ENCODE assay signal across 19 cellular contexts in the genomic region with DNA sequence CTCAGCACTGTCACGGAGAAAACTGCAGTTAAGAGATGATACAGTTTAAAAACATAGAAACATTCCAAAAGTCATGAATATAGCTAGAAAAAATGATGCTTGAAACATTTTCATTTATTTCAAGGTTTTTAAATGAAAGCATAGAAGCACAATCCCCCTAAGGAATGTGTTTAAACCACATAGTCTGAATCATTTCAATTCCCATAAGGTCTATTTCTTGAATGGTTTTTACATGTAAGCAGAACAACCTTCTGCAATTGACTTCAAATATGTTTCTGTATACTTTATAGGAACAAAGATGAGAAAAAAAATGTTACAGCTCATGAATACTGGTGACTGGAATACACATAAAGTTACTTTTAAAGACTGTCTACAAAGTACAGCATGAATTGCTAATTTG.
DNase-seq lines count a peak whose midpoint lies in the region; FAIRE-seq and TF ChIP-seq lines count a peak whose summit lies in the region.
"Had no signal": no experiment of that assay in that cellular context is flagged by ENCODE, and none has a peak within 500 bp of the region (broad histone marks: within the 10 kb centered on the region; RNA-seq: fewer than 3 reads in every experiment).

No MANE protein-coding gene starts in this region.

- H3K4me3 ChIP-seq in HUES48 (ENCODE audit: low read depth, low read length) (no peak overlapping the region), fibroblast of lung (replicated peaks in 1 of 4; ENCODE audit: control extremely low read depth in 1 of 4, insufficient read depth in 1 of 4, low read depth in 3 of 4, low read length in 4 of 4) (no peak overlapping the region), smooth muscle cell (no peak overlapping the region), ovary (no peak overlapping the region), Caco-2 (ENCODE audit: low read depth, low read length) (no peak overlapping the region)

- TF ChIP-seq POLR2A in ovary (IDR thresholded peaks at IDR 0.05), result no peak
- no peak for TF ChIP-seq POLR2A in GM12891 (IDR thresholded peaks at IDR 0.05; ENCODE audit: low read depth, low read length)

- peak; percentile 4 for DNase-seq in amniotic epithelial cell (ENCODE audit: low read depth)
- DNase-seq in fibroblast of lung (ENCODE audit: low read depth in 2 of 2), result peak; percentile 25 to 74
- DNase-seq in smooth muscle cell (lab: John Stamatoyannopoulos, UW; ENCODE audit: unreplicated experiment), result no peak
- DNase-seq in ovary, result no peak
- DNase-seq in activated CD8-positive, alpha-beta memory T cell treated with anti-CD3 and anti-CD28 coated beads, Interleukin-2, amount 50 U/mL, for 48 hours, result no peak
- no peak for DNase-seq in GM12891 (ENCODE audit: insufficient read length, low spot score)
- no peak for DNase-seq in Caco-2
- DNase-seq: ACHN; Calu3; CD4-positive, CD25-positive, alpha-beta regulatory T cell; DMS53; NCI-H1417; NCI-H1930; NCI-H446; NK-92 treated with Interleukin-12 subunit alpha and Interleukin-12 subunit beta, amount 100 ng/mL, for 24 hours; RPMI8226; SIG-M5 had no signal

- H3K4me1 ChIP-seq in HUES48 (ENCODE audit: control insufficient read depth, insufficient read depth, low read length) (no peaks in the 10 kb centered on the region), fibroblast of lung (ENCODE audit: control insufficient read depth, extremely low read depth, insufficient read depth, low read length) (no peaks in the 10 kb centered on the region), smooth muscle cell (ENCODE audit: low read depth) (no peaks in the 10 kb centered on the region), ovary (ENCODE audit: insufficient read depth) (no peaks in the 10 kb centered on the region), Caco-2 (no peaks in the 10 kb centered on the region)

- H3K79me2 ChIP-seq in fibroblast of lung (ENCODE audit: control insufficient read depth, insufficient read depth, low read length) (no peaks in the 10 kb centered on the region), smooth muscle cell (ENCODE audit: low read depth) (no peaks in the 10 kb centered on the region)

- H3K9ac ChIP-seq in HUES48 (ENCODE audit: low read depth, low read length), result no peak overlapping the region
- H3K9ac ChIP-seq in fibroblast of lung (ENCODE audit: insufficient read depth, low read length), result no peak overlapping the region
- no peak overlapping the region for H3K9ac ChIP-seq in smooth muscle cell (ENCODE audit: low read depth)

- H3K27me3 ChIP-seq in HUES48 (ENCODE audit: control insufficient read depth, insufficient read depth, low read length) (no peaks in the 10 kb centered on the region), fibroblast of lung (ENCODE audit: control insufficient read depth, insufficient read depth, low read length) (no peaks in the 10 kb centered on the region), smooth muscle cell (ENCODE audit: low read depth) (no peaks in the 10 kb centered on the region), ovary (no peaks in the 10 kb centered on the region), Caco-2 (replicated peaks; ENCODE audit: control insufficient read depth, insufficient read depth, low read length) (no peaks in the 10 kb centered on the region)

- no peak for TF ChIP-seq EP300 in ovary (IDR thresholded peaks at IDR 0.05)

- no peak overlapping the region for H2AFZ ChIP-seq in fibroblast of lung (ENCODE audit: low read length)
- H2AFZ ChIP-seq in smooth muscle cell (ENCODE audit: low read depth), result peak overlapping the region; percentile 9

- no peak overlapping the region for H3K4me3 Mint-ChIP-seq in Caco-2 (ENCODE audit: unreplicated experiment)
- H3K4me3 Mint-ChIP-seq: CD4-positive, CD25-positive, alpha-beta regulatory T cell; H9 had no signal

- no peaks in the 10 kb centered on the region for H3K9me3 Mint-ChIP-seq in Caco-2 (ENCODE audit: unreplicated experiment)

- no peak overlapping the region for H3K4me2 ChIP-seq in fibroblast of lung (ENCODE audit: extremely low read depth, insufficient read depth, low read length)
- peak overlapping the region; percentile 32 for H3K4me2 ChIP-seq in smooth muscle cell

- no peaks in the 10 kb centered on the region for H3K36me3 Mint-ChIP-seq in Caco-2 (ENCODE audit: insufficient read depth, unreplicated experiment)
- H3K36me3 Mint-ChIP-seq: CD4-positive, CD25-positive, alpha-beta regulatory T cell had no signal

- no peaks in the 10 kb centered on the region for H4K20me1 ChIP-seq in fibroblast of lung (ENCODE audit: control insufficient read depth, extremely low read depth, insufficient read depth, low read length)
- H4K20me1 ChIP-seq in smooth muscle cell (ENCODE audit: low read depth), result no peaks in the 10 kb centered on the region

- POLR2A ChIA-PET in Caco-2 (lab: Charles Lee), result no interaction called here

- no peaks in the 10 kb centered on the region for H3K4me1 Mint-ChIP-seq in Caco-2 (ENCODE audit: low read depth, unreplicated experiment)
- H3K4me1 Mint-ChIP-seq: CD4-positive, CD25-positive, alpha-beta regulatory T cell had no signal

- TF ChIP-seq CTCF in fibroblast of lung (conservative IDR thresholded peaks at IDR 0.05 in 1 of 2, IDR thresholded peaks at IDR 0.05 in 1 of 2; ENCODE audit: low read depth in 1 of 2, low read length in 2 of 2) (no peak), smooth muscle cell (IDR thresholded peaks at IDR 0.05; ENCODE audit: borderline replicate concordance, insufficient read depth, poor library complexity, severe bottlenecking) (no peak), ovary (IDR thresholded peaks at IDR 0.05) (no peak), Caco-2 (IDR thresholded peaks at IDR 0.05; ENCODE audit: insufficient read depth in 1 of 2, low read depth in 1 of 2, low read length in 1 of 2, severe bottlenecking in 1 of 2, unreplicated experiment in 1 of 2) (no peak)

- no peak overlapping the region for H3K27ac Mint-ChIP-seq in Caco-2 (ENCODE audit: unreplicated experiment)
- H3K27ac Mint-ChIP-seq: CD4-positive, CD25-positive, alpha-beta regulatory T cell had no signal

- no peaks in the 10 kb centered on the region for H3F3A ChIP-seq in smooth muscle cell (ENCODE audit: low read depth)

- intact Hi-C loops in ovary (cut with DNase I), result no loop called here
- intact Hi-C loops in Caco-2 (cut with micrococcal nuclease; ENCODE audit: unreplicated experiment), result no loop called here

- CTCF ChIA-PET in Caco-2 (lab: Charles Lee), result no interaction called here

- 83% methylated on average over 1 of the region's 1 CpG for WGBS in smooth muscle cell (ENCODE audit: low lambda C conversion rate)
- 11 to 17% (median 15%) methylated on average over 1 of the region's 1 CpG for WGBS in ovary, 3 donors

- H3K27me3 Mint-ChIP-seq in Caco-2 (ENCODE audit: insufficient read depth, unreplicated experiment), result no peaks in the 10 kb centered on the region
- H3K27me3 Mint-ChIP-seq: CD4-positive, CD25-positive, alpha-beta regulatory T cell had no signal

- no peaks in the 10 kb centered on the region; the same call in 1 of the 2 replicates for H3K9me3 ChIP-seq in HUES48 (ENCODE audit: control insufficient read depth, insufficient read depth, low read length)
- H3K9me3 ChIP-seq in fibroblast of lung (ENCODE audit: control insufficient read depth, insufficient read depth, low read depth, low read length), result no peaks in the 10 kb centered on the region
- no peaks in the 10 kb centered on the region for H3K9me3 ChIP-seq in smooth muscle cell (replicated peaks; ENCODE audit: low read depth)
- no peaks in the 10 kb centered on the region for H3K9me3 ChIP-seq in ovary
- H3K9me3 ChIP-seq in Caco-2, result no peaks in the 10 kb centered on the region

- no TSS peak for BruUV-seq in Caco-2 (replicated peaks; lab: Mats Ljungman, UMichigan)

- no peaks in the 10 kb centered on the region for H3K36me3 ChIP-seq in HUES48 (ENCODE audit: control insufficient read depth, insufficient read depth, low read length)
- H3K36me3 ChIP-seq in fibroblast of lung (ENCODE audit: control insufficient read depth, insufficient read depth, low read length), result no peaks in the 10 kb centered on the region
- H3K36me3 ChIP-seq in smooth muscle cell (ENCODE audit: low read depth), result no peaks in the 10 kb centered on the region
- H3K36me3 ChIP-seq in ovary, result no peaks in the 10 kb centered on the region
- H3K36me3 ChIP-seq in Caco-2 (ENCODE audit: control insufficient read depth, insufficient read depth, low read length), result no peaks in the 10 kb centered on the region

- H3K27ac ChIP-seq in HUES48 (ENCODE audit: low read depth, low read length) (peak overlapping the region; percentile 42), fibroblast of lung (ENCODE audit: insufficient read depth, low read length) (no peak overlapping the region), smooth muscle cell (ENCODE audit: low read depth) (no peak overlapping the region), ovary (no peak overlapping the region)

- no peak for FAIRE-seq in GM12891 (lab: Jason Lieb, UNC)

TF ChIP-seq in GM12891, 5 proteins besides CTCF, POLR2A, EP300 and RAD21:
- TF ChIP-seq PAX5 (IDR thresholded peaks at IDR 0.05; ENCODE audit: insufficient read depth, low read length, severe bottlenecking), result no peak
- TF ChIP-seq POU2F2 (IDR thresholded peaks at IDR 0.05; ENCODE audit: low read depth, low read length), result no peak
- TF ChIP-seq SPI1 (IDR thresholded peaks at IDR 0.05; ENCODE audit: low read depth, low read length), result no peak
- TF ChIP-seq POLR2AphosphoS5 (IDR thresholded peaks at IDR 0.05; ENCODE audit: low read depth, low read length), result no peak
- TF ChIP-seq TAF1 (IDR thresholded peaks at IDR 0.05; ENCODE audit: low read depth, low read length), result no peak
TF ChIP-seq in GM12891: peak in this region for 0.

Comparison
In these comparisons a context has a peak if more than half of its experiments do, and no peak if none do; other contexts are left out.
1. DNase-seq: peak in amniotic epithelial cell (single experiment) and fibroblast of lung (2 of 2); none in smooth muscle cell (single experiment), ovary (0 of 5), activated CD8-positive, alpha-beta memory T cell treated with anti-CD3 and anti-CD28 coated beads, Interleukin-2, amount 50 U/mL, for 48 hours (single experiment), GM12891 (single experiment) and Caco-2 (0 of 2).